ENCODE assay signal across 36 cellular contexts in genomic region chr11:77384584-77384983, GRCh38.
"Had no signal": no experiment of that assay in that cellular context is flagged by ENCODE, and none has a peak within 500 bp of the region (broad histone marks: within the 10 kb centered on the region; RNA-seq: fewer than 3 reads in every experiment).

No MANE protein-coding gene starts in this region.

- ATAC-seq: activated CD8-positive, alpha-beta memory T cell treated with anti-CD3 and anti-CD28 coated beads, Interleukin-2, amount 10 ng/mL, durations not matched to agents 7 days and 5 days; activated CD8-positive, alpha-beta T cell treated with anti-CD3 and anti-CD28 coated beads, Interleukin-2, amount 10 ng/mL, durations not matched to agents 7 days and 5 days; activated naive CD8-positive, alpha-beta T cell treated with anti-CD3 and anti-CD28 coated beads, Interleukin-2, amount 50 U/mL, for 24 hours had no signal

- H3K27ac Mint-ChIP-seq: activated B cell treated with CpG ODN at 0.5 μM for 24 hours; activated CD4-positive, alpha-beta memory T cell treated with anti-CD3 and anti-CD28 coated beads, Interleukin-2, amount 10 ng/mL, durations not matched to agents 7 days and 5 days; activated CD4-positive, alpha-beta T cell treated with anti-CD3 and anti-CD28 coated beads, Interleukin-2, amount 10 ng/mL, durations not matched to agents 7 days and 5 days; activated CD8-positive, alpha-beta memory T cell treated with anti-CD3 and anti-CD28 coated beads, Interleukin-2, amount 10 ng/mL, durations not matched to agents 7 days and 5 days; activated CD8-positive, alpha-beta T cell treated with anti-CD3 and anti-CD28 coated beads, Interleukin-2, amount 10 ng/mL, durations not matched to agents 7 days and 5 days; activated naive CD4-positive, alpha-beta T cell treated with anti-CD3 and anti-CD28 coated beads, Interleukin-2, amount 10 ng/mL, durations not matched to agents 7 days and 5 days; activated naive CD4-positive, alpha-beta T cell treated with anti-CD3 and anti-CD28 coated beads, Interleukin-2, amount 50 U/mL, for 24 hours; activated naive CD8-positive, alpha-beta T cell; activated naive CD8-positive, alpha-beta T cell treated with anti-CD3 and anti-CD28 coated beads, Interleukin-2, amount 10 ng/mL, durations not matched to agents 7 days and 5 days; activated naive CD8-positive, alpha-beta T cell treated with anti-CD3 and anti-CD28 coated beads, Interleukin-2, amount 50 U/mL, for 24 hours; activated T-cell treated with anti-CD3 and anti-CD28 coated beads, Interleukin-2, amount 50 U/mL, for 24 hours; activated T-helper 2 cell treated with anti-CD3 and anti-CD28 coated beads, Interferon-gamma antibody, Interleukin-2, Interleukin-4, amounts not matched to agents 10 μg/mL and 5 μg/mL and 100 μg/mL, durations not matched to agents 14 hours and 24 hours and 36 hours; brain; T-helper 1 cell treated with Interleukin-12 subunit alpha and Interleukin-12 subunit beta and Interleukin-4 antibody, amounts not matched to agents 30 μg/mL and 1 μg/mL, for 36 hours; T-helper 2 cell treated with Interferon-gamma antibody and Interleukin-4, amounts not matched to agents 5 μg/mL and 100 μg/mL, for 36 hours had no signal

- H3K4me3 ChIP-seq: ascending aorta, cardiac muscle cell had no signal

- H3K4me1 Mint-ChIP-seq: activated B cell treated with CpG ODN at 0.5 μM for 24 hours had no signal

- H3K36me3 ChIP-seq: cardiac muscle cell had no signal

- H3K4me3 Mint-ChIP-seq: activated B cell treated with CpG ODN at 0.5 μM for 24 hours; activated CD4-positive, alpha-beta memory T cell treated with anti-CD3 and anti-CD28 coated beads, Interleukin-2, amount 10 ng/mL, durations not matched to agents 7 days and 5 days; activated CD4-positive, alpha-beta T cell treated with anti-CD3 and anti-CD28 coated beads, Interleukin-2, amount 10 ng/mL, durations not matched to agents 7 days and 5 days; activated CD8-positive, alpha-beta memory T cell treated with anti-CD3 and anti-CD28 coated beads, Interleukin-2, amount 10 ng/mL, durations not matched to agents 7 days and 5 days; activated CD8-positive, alpha-beta T cell treated with anti-CD3 and anti-CD28 coated beads, Interleukin-2, amount 10 ng/mL, durations not matched to agents 7 days and 5 days; activated naive CD4-positive, alpha-beta T cell treated with anti-CD3 and anti-CD28 coated beads, Interleukin-2, amount 10 ng/mL, durations not matched to agents 7 days and 5 days; activated naive CD4-positive, alpha-beta T cell treated with anti-CD3 and anti-CD28 coated beads, Interleukin-2, amount 50 U/mL, for 24 hours; activated naive CD8-positive, alpha-beta T cell; activated naive CD8-positive, alpha-beta T cell treated with anti-CD3 and anti-CD28 coated beads, Interleukin-2, amount 10 ng/mL, durations not matched to agents 7 days and 5 days; activated naive CD8-positive, alpha-beta T cell treated with anti-CD3 and anti-CD28 coated beads, Interleukin-2, amount 50 U/mL, for 24 hours; activated T-cell treated with anti-CD3 and anti-CD28 coated beads, Interleukin-2, amount 50 U/mL, for 24 hours; brain; central memory CD8-positive, alpha-beta T cell; T-helper 1 cell treated with Interleukin-12 subunit alpha and Interleukin-12 subunit beta and Interleukin-4 antibody, amounts not matched to agents 30 μg/mL and 1 μg/mL, for 36 hours; T-helper 2 cell treated with Interferon-gamma antibody and Interleukin-4, amounts not matched to agents 5 μg/mL and 100 μg/mL, for 36 hours had no signal

- H3K9me3 Mint-ChIP-seq: activated B cell treated with CpG ODN at 0.5 μM for 24 hours; activated CD4-positive, alpha-beta memory T cell treated with anti-CD3 and anti-CD28 coated beads, Interleukin-2, amount 10 ng/mL, durations not matched to agents 7 days and 5 days; activated CD4-positive, alpha-beta T cell treated with anti-CD3 and anti-CD28 coated beads, Interleukin-2, amount 10 ng/mL, durations not matched to agents 7 days and 5 days; activated naive CD4-positive, alpha-beta T cell treated with anti-CD3 and anti-CD28 coated beads, Interleukin-2, amount 10 ng/mL, durations not matched to agents 7 days and 5 days; activated naive CD4-positive, alpha-beta T cell treated with anti-CD3 and anti-CD28 coated beads, Interleukin-2, amount 50 U/mL, for 24 hours; activated naive CD8-positive, alpha-beta T cell treated with anti-CD3 and anti-CD28 coated beads, Interleukin-2, amount 10 ng/mL, durations not matched to agents 7 days and 5 days; activated naive CD8-positive, alpha-beta T cell treated with anti-CD3 and anti-CD28 coated beads, Interleukin-2, amount 50 U/mL, for 24 hours; activated T-cell treated with anti-CD3 and anti-CD28 coated beads, Interleukin-2, amount 50 U/mL, for 24 hours; activated T-helper 2 cell treated with anti-CD3 and anti-CD28 coated beads, Interferon-gamma antibody, Interleukin-2, Interleukin-4, amounts not matched to agents 10 μg/mL and 5 μg/mL and 100 μg/mL, durations not matched to agents 14 hours and 24 hours and 36 hours; central memory CD8-positive, alpha-beta T cell; T-helper 1 cell treated with Interleukin-12 subunit alpha and Interleukin-12 subunit beta and Interleukin-4 antibody, amounts not matched to agents 30 μg/mL and 1 μg/mL, for 36 hours; T-helper 2 cell treated with Interferon-gamma antibody and Interleukin-4, amounts not matched to agents 5 μg/mL and 100 μg/mL, for 36 hours had no signal

- H3K27ac ChIP-seq: ascending aorta, cardiac muscle cell, VCaP had no signal

- DNase-seq: activated B cell treated with CpG ODN at 0.5 μM for 24 hours; activated CD4-positive, alpha-beta memory T cell treated with anti-CD3 and anti-CD28 coated beads, Interleukin-2, amount 10 ng/mL, durations not matched to agents 7 days and 5 days; activated CD4-positive, alpha-beta T cell treated with anti-CD3 and anti-CD28 coated beads for 48 hours; activated CD4-positive, alpha-beta T cell treated with anti-CD3 and anti-CD28 coated beads, Interleukin-2, amount 10 ng/mL, durations not matched to agents 7 days and 5 days; activated CD4-positive, alpha-beta T cell treated with anti-CD3 and anti-CD28 coated beads, Interleukin-2, amount 50 U/mL, for 48 hours; activated CD4-positive, CD25-positive, alpha-beta regulatory T cell treated with anti-CD3 and anti-CD28 coated beads, Interleukin-2, amount 50 U/mL, for 72 hours; activated CD8-positive, alpha-beta memory T cell treated with anti-CD3 and anti-CD28 coated beads for 24 hours; activated CD8-positive, alpha-beta memory T cell treated with anti-CD3 and anti-CD28 coated beads, Interleukin-2, amount 10 ng/mL, durations not matched to agents 7 days and 5 days; activated CD8-positive, alpha-beta memory T cell treated with anti-CD3 and anti-CD28 coated beads, Interleukin-2, amount 50 U/mL, for 48 hours; activated CD8-positive, alpha-beta T cell treated with anti-CD3 and anti-CD28 coated beads, Interleukin-2, amount 10 ng/mL, durations not matched to agents 7 days and 5 days; activated effector memory CD4-positive, alpha-beta T cell treated with Interleukin-2 at 50 U/mL for 16 hours; activated gamma-delta T cell; activated naive CD4-positive, alpha-beta T cell treated with anti-CD3 and anti-CD28 coated beads, Interleukin-2, amount 10 ng/mL, durations not matched to agents 7 days and 5 days; activated naive CD4-positive, alpha-beta T cell treated with Interleukin-2 at 50 U/mL for 16 hours; activated naive CD8-positive, alpha-beta T cell treated with anti-CD3 and anti-CD28 coated beads, Interleukin-2, amount 10 ng/mL, durations not matched to agents 7 days and 5 days; activated naive CD8-positive, alpha-beta T cell treated with anti-CD3 and anti-CD28 coated beads, Interleukin-2, amount 50 U/mL, for 24 hours; activated T-cell treated with anti-CD3 and anti-CD28 coated beads, Interleukin-2, amount 50 U/mL, for 24 hours; activated T-cell treated with anti-CD3 and anti-CD28 coated beads, Interleukin-2, amount 50 U/mL, for 48 hours; amygdala; anterior cingulate cortex; caudate nucleus; cerebellar nuclear complex; T-helper 1 cell; T-helper 2 cell; T-helper 9 cell had no signal

- H3K9me3 ChIP-seq: ascending aorta had no signal

- FAIRE-seq: TTC549 had no signal

- H3K27me3 Mint-ChIP-seq: activated B cell treated with CpG ODN at 0.5 μM for 24 hours; activated CD4-positive, alpha-beta memory T cell treated with anti-CD3 and anti-CD28 coated beads, Interleukin-2, amount 10 ng/mL, durations not matched to agents 7 days and 5 days; activated CD4-positive, alpha-beta T cell treated with anti-CD3 and anti-CD28 coated beads, Interleukin-2, amount 10 ng/mL, durations not matched to agents 7 days and 5 days; activated CD8-positive, alpha-beta memory T cell treated with anti-CD3 and anti-CD28 coated beads, Interleukin-2, amount 10 ng/mL, durations not matched to agents 7 days and 5 days; activated naive CD4-positive, alpha-beta T cell treated with anti-CD3 and anti-CD28 coated beads, Interleukin-2, amount 10 ng/mL, durations not matched to agents 7 days and 5 days; activated naive CD4-positive, alpha-beta T cell treated with anti-CD3 and anti-CD28 coated beads, Interleukin-2, amount 50 U/mL, for 24 hours; activated naive CD8-positive, alpha-beta T cell; activated naive CD8-positive, alpha-beta T cell treated with anti-CD3 and anti-CD28 coated beads, Interleukin-2, amount 10 ng/mL, durations not matched to agents 7 days and 5 days; activated naive CD8-positive, alpha-beta T cell treated with anti-CD3 and anti-CD28 coated beads, Interleukin-2, amount 50 U/mL, for 24 hours; activated T-cell treated with anti-CD3 and anti-CD28 coated beads, Interleukin-2, amount 50 U/mL, for 24 hours; brain; central memory CD8-positive, alpha-beta T cell had no signal

- H3K27me3 ChIP-seq: ascending aorta, cardiac muscle cell had no signal
